22 cellular contexts compared by ENCODE assay signal in genomic region chr3:152353578-152353977, GRCh38.
DNase-seq lines count a peak whose midpoint lies in the region; ATAC-seq and TF ChIP-seq lines count a peak whose summit lies in the region.
"Had no signal": no experiment of that assay in that cellular context is flagged by ENCODE, and none has a peak within 500 bp of the region (broad histone marks: within the 10 kb centered on the region; RNA-seq: fewer than 3 reads in every experiment).

No MANE protein-coding gene starts in this region.

- no peak overlapping the region for H3K9ac ChIP-seq in Karpas-422 (ENCODE audit: low read length)

- H2AFZ ChIP-seq in Karpas-422 (ENCODE audit: low read length), result no peak overlapping the region

- H3K79me2 ChIP-seq in Karpas-422 (ENCODE audit: low read length), result peaks cover 100% of the 10 kb centered on the region

- H3K4me3 Mint-ChIP-seq in natural killer cell treated with Interleukin-12 subunit alpha and Interleukin-12 subunit beta and Interleukin-15 and Interleukin-18, amount 100 ng/mL, for 72 hours, result no peak overlapping the region
- no peak overlapping the region for H3K4me3 Mint-ChIP-seq in natural killer cell
- no peak overlapping the region for H3K4me3 Mint-ChIP-seq in central memory CD8-positive, alpha-beta T cell
- H3K4me3 Mint-ChIP-seq: brain, CD14-positive monocyte had no signal

- no peaks in the 10 kb centered on the region for H3K9me3 Mint-ChIP-seq in natural killer cell treated with Interleukin-12 subunit alpha and Interleukin-12 subunit beta and Interleukin-15 and Interleukin-18, amount 100 ng/mL, for 72 hours
- H3K9me3 Mint-ChIP-seq in natural killer cell, result no peaks in the 10 kb centered on the region
- no peaks in the 10 kb centered on the region for H3K9me3 Mint-ChIP-seq in central memory CD8-positive, alpha-beta T cell
- H3K9me3 Mint-ChIP-seq: brain, CD14-positive monocyte had no signal

- no peak for ATAC-seq in natural killer cell treated with Interleukin-12 subunit alpha and Interleukin-12 subunit beta and Interleukin-15 and Interleukin-18, amount 100 ng/mL, for 72 hours
- ATAC-seq in natural killer cell (no peak), HG03108 (IDR thresholded peaks at IDR 0.05; ENCODE audit: unreplicated experiment) (no peak)
- no peak for ATAC-seq in central memory CD8-positive, alpha-beta T cell (replicated peaks; ENCODE audit: extremely low read depth, poor library complexity, severe bottlenecking)
- ATAC-seq: heart left ventricle, left cardiac atrium, SK-N-SH treated with all-trans-retinoic acid at 6 μM for 48 hours had no signal

- no peaks in the 10 kb centered on the region for H3K9me3 ChIP-seq in Karpas-422 (ENCODE audit: low read length)
- H3K9me3 ChIP-seq: heart left ventricle had no signal

- H3K9me2 ChIP-seq in Karpas-422 (replicated peaks; ENCODE audit: insufficient read depth, low read length), result no peaks in the 10 kb centered on the region

- H3K4me3 ChIP-seq in Karpas-422 (ENCODE audit: low read length), result peak overlapping the region; percentile 32; the same call in 1 of the 2 replicates
- H3K4me3 ChIP-seq: heart left ventricle had no signal

- intact Hi-C loops in natural killer cell (cut with micrococcal nuclease), result no loop called here

- peak overlapping the region; percentile 74 to 94 for H3K27ac Mint-ChIP-seq in natural killer cell treated with Interleukin-12 subunit alpha and Interleukin-12 subunit beta and Interleukin-15 and Interleukin-18, amount 100 ng/mL, for 72 hours
- H3K27ac Mint-ChIP-seq in natural killer cell, result peak overlapping the region in 1 of 2 donors; percentile 78
- peak overlapping the region; percentile 85 for H3K27ac Mint-ChIP-seq in central memory CD8-positive, alpha-beta T cell (ENCODE audit: low read depth)
- H3K27ac Mint-ChIP-seq: brain had no signal

- peak overlapping the region; percentile 70 for H3K4me2 ChIP-seq in Karpas-422 (ENCODE audit: low read depth, low read length, poor library complexity, severe bottlenecking)

- H3K27ac ChIP-seq in Karpas-422 (ENCODE audit: low read length), result peak overlapping the region; percentile 87
- H3K27ac ChIP-seq: epithelial cell of prostate, RWPE1 had no signal

- no peaks in the 10 kb centered on the region for H4K20me1 ChIP-seq in Karpas-422 (ENCODE audit: insufficient read depth, low read depth, low read length)

- no peak for DNase-seq in natural killer cell treated with Interleukin-12 subunit alpha and Interleukin-12 subunit beta and Interleukin-15 and Interleukin-18, amount 100 ng/mL, for 72 hours (ENCODE audit: low spot score)
- DNase-seq in natural killer cell, result no peak
- peak; percentile 72 for DNase-seq in Karpas-422
- no peak for DNase-seq in central memory CD8-positive, alpha-beta T cell (ENCODE audit: low spot score in 2 of 2)
- no peak for DNase-seq in SK-N-DZ (ENCODE audit: low spot score)
- no peak for DNase-seq in NCI-H526 (lab: John Stamatoyannopoulos, UW)
- DNase-seq: DMS53; GOT3; heart left ventricle; KBM-7; left cardiac atrium; MM.1S; NCI-H1417; small intestine; stimulated activated CD4-positive, alpha-beta T cell treated with anti-CD3 and anti-CD28 coated beads, Interleukin-2, amount 100 ng/mL, for 24 hours; T-helper 9 cell had no signal

- H3K4me1 ChIP-seq in Karpas-422 (ENCODE audit: low read length), result peaks cover 72% of the 10 kb centered on the region

- H3K36me3 ChIP-seq in Karpas-422 (ENCODE audit: insufficient read depth, low read length), result peaks cover 9% of the 10 kb centered on the region; the same call in 1 of the 2 replicates

- H3K4me1 Mint-ChIP-seq in natural killer cell treated with Interleukin-12 subunit alpha and Interleukin-12 subunit beta and Interleukin-15 and Interleukin-18, amount 100 ng/mL, for 72 hours (ENCODE audit: low read depth in 2 of 2), result peaks cover 33 to 49% of the 10 kb centered on the region in 2 donors
- peaks cover 55 to 57% of the 10 kb centered on the region in 2 donors for H3K4me1 Mint-ChIP-seq in natural killer cell
- peaks cover 49% of the 10 kb centered on the region for H3K4me1 Mint-ChIP-seq in central memory CD8-positive, alpha-beta T cell
- H3K4me1 Mint-ChIP-seq: CD14-positive monocyte had no signal

- peaks cover 12% of the 10 kb centered on the region for H3K36me3 Mint-ChIP-seq in natural killer cell treated with Interleukin-12 subunit alpha and Interleukin-12 subunit beta and Interleukin-15 and Interleukin-18, amount 100 ng/mL, for 72 hours
- H3K36me3 Mint-ChIP-seq in natural killer cell, result no peaks in the 10 kb centered on the region
- peaks cover 28% of the 10 kb centered on the region for H3K36me3 Mint-ChIP-seq in central memory CD8-positive, alpha-beta T cell (ENCODE audit: insufficient read depth)
- H3K36me3 Mint-ChIP-seq: brain had no signal

- no peaks in the 10 kb centered on the region for H3K27me3 ChIP-seq in Karpas-422 (ENCODE audit: low read length)
- H3K27me3 ChIP-seq: heart left ventricle had no signal

- TF ChIP-seq CTCF in natural killer cell (IDR thresholded peaks at IDR 0.05), result no peak

- no peaks in the 10 kb centered on the region for H3K27me3 Mint-ChIP-seq in natural killer cell treated with Interleukin-12 subunit alpha and Interleukin-12 subunit beta and Interleukin-15 and Interleukin-18, amount 100 ng/mL, for 72 hours
- H3K27me3 Mint-ChIP-seq in natural killer cell (ENCODE audit: low read depth in 2 of 2), result no peaks in the 10 kb centered on the region
- no peaks in the 10 kb centered on the region for H3K27me3 Mint-ChIP-seq in central memory CD8-positive, alpha-beta T cell
- H3K27me3 Mint-ChIP-seq: brain had no signal
